Comparison of ENCODE assay signal across 11 cellular contexts in the genomic region with DNA sequence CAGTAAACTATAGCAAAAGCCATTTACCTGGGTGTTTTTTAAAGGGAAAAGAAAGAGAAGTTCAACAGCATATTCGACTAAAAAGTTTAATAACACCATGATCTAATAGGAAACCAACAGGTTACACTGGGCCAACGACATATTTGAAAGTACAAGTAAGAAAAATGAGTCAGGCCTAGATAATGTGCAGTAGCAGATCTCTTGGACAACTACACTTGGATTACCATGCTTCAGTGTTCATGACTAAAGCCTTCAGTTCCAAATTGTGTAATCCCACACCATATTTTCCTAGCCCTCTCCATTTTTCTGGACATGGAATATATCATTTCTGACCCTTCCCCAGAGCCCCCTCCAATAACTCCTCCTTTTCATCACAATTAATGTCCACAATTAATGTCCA. TPM values are rescaled to one million over a fixed set of nuclear protein-coding genes. Genes with fewer than 3 reads are reported as not detected.
A peak's percentile ranks its signal among the peaks of the same experiment; 100 is the strongest.
DNase-seq lines count a peak whose midpoint lies in the region; ATAC-seq, FAIRE-seq and TF ChIP-seq lines count a peak whose summit lies in the region.
"Had no signal": no experiment of that assay in that cellular context is flagged by ENCODE, and none has a peak within 500 bp of the region (broad histone marks: within the 10 kb centered on the region; RNA-seq: fewer than 3 reads in every experiment).

No MANE protein-coding gene starts in this region.

- peak overlapping the region; percentile 24 to 63 for H3K27ac ChIP-seq in thoracic aorta
- H3K27ac ChIP-seq: lower lobe of right lung, vagina had no signal

- no peak for DNase-seq in activated T-cell treated with anti-CD3 and anti-CD28 coated beads, Interleukin-2, amount 50 U/mL, for 72 hours
- DNase-seq in activated T-cell treated with anti-CD3 and anti-CD28 coated beads for 4 hours (no peak), fibroblast of the aortic adventitia (ENCODE audit: low read depth) (peak; percentile 91), thoracic aorta (ENCODE audit: low spot score) (no peak), H7 (no peak), frontal cortex (ENCODE audit: low spot score in 2 of 2) (no peak)
- DNase-seq: lower lobe of right lung, NCI-H1105 treated with DMSO at 0.1 percent for 48 hours had no signal

- no peak overlapping the region for H3K4me3 ChIP-seq in fibroblast of the aortic adventitia (ENCODE audit: low read depth, low read length)
- no peak overlapping the region for H3K4me3 ChIP-seq in thoracic aorta
- no peak overlapping the region for H3K4me3 ChIP-seq in H7 (ENCODE audit: insufficient read depth, low read depth, low read length)
- H3K4me3 ChIP-seq: lower lobe of right lung, vagina had no signal

- no peaks in the 10 kb centered on the region for H3K27me3 ChIP-seq in thoracic aorta (replicated peaks; ENCODE audit: insufficient read depth)
- no peaks in the 10 kb centered on the region for H3K27me3 ChIP-seq in H7 (ENCODE audit: control insufficient read depth, insufficient read depth, low read length)
- H3K27me3 ChIP-seq: vagina had no signal

- no peak for TF ChIP-seq CTCF in fibroblast of the aortic adventitia (IDR thresholded peaks at IDR 0.05; ENCODE audit: insufficient read depth, low read length)
- TF ChIP-seq CTCF in thoracic aorta (IDR thresholded peaks at IDR 0.05), result no peak

- no peaks in the 10 kb centered on the region for H3K9me3 ChIP-seq in thoracic aorta
- H3K9me3 ChIP-seq: lower lobe of right lung, vagina had no signal

- H3K36me3 ChIP-seq in thoracic aorta (no peaks in the 10 kb centered on the region), H7 (replicated peaks; ENCODE audit: control insufficient read depth, insufficient read depth, low read length) (no peaks in the 10 kb centered on the region)
- H3K36me3 ChIP-seq: lower lobe of right lung, vagina had no signal

- H3K27me3 Mint-ChIP-seq in activated T-cell treated with anti-CD3 and anti-CD28 coated beads, Interleukin-2, amount 50 U/mL, for 72 hours (ENCODE audit: low read depth), result no peaks in the 10 kb centered on the region

- no peaks in the 10 kb centered on the region for H3K4me1 Mint-ChIP-seq in activated T-cell treated with anti-CD3 and anti-CD28 coated beads, Interleukin-2, amount 50 U/mL, for 72 hours (ENCODE audit: low read depth)

- no peak for ATAC-seq in activated T-cell treated with anti-CD3 and anti-CD28 coated beads, Interleukin-2, amount 50 U/mL, for 72 hours (replicated peaks in 1 of 2)
- ATAC-seq in SK-N-SH treated with all-trans-retinoic acid at 6 μM for 48 hours, result peak; percentile 86
- ATAC-seq in thoracic aorta (ENCODE audit: insufficient number of reproducible peaks, low FRiP score, low read depth), result peak; percentile 87
- no peak for ATAC-seq in GM21717 (IDR thresholded peaks at IDR 0.05; ENCODE audit: unreplicated experiment)
- ATAC-seq: lower lobe of right lung had no signal

- no peak overlapping the region for H3K4me3 Mint-ChIP-seq in activated T-cell treated with anti-CD3 and anti-CD28 coated beads, Interleukin-2, amount 50 U/mL, for 72 hours

- no peak for FAIRE-seq in frontal cortex (lab: Jason Lieb, UNC)

- peaks cover 11 to 18% of the 10 kb centered on the region in 2 donors for H3K4me1 ChIP-seq in thoracic aorta (ENCODE audit: control insufficient read depth in 1 of 2, low read depth in 2 of 2)
- H3K4me1 ChIP-seq: lower lobe of right lung, vagina had no signal

- H3K27ac Mint-ChIP-seq in activated T-cell treated with anti-CD3 and anti-CD28 coated beads, Interleukin-2, amount 50 U/mL, for 72 hours, result peak overlapping the region; percentile 10

- H3K36me3 Mint-ChIP-seq in activated T-cell treated with anti-CD3 and anti-CD28 coated beads, Interleukin-2, amount 50 U/mL, for 72 hours (ENCODE audit: insufficient read depth in 2 of 2), result peaks cover 0 to 2% of the 10 kb centered on the region in 2 donors

- peaks cover 8% of the 10 kb centered on the region in 2 donors for H3K9me3 Mint-ChIP-seq in activated T-cell treated with anti-CD3 and anti-CD28 coated beads, Interleukin-2, amount 50 U/mL, for 72 hours

TF ChIP-seq in SK-N-SH treated with all-trans-retinoic acid at 6 μM for 48 hours, 23 proteins besides CTCF, POLR2A, EP300 and RAD21:
- TF ChIP-seq TCF4 (CRISPR knock-in tag; IDR thresholded peaks at IDR 0.05; ENCODE audit: borderline replicate concordance) (no peak), ESRRG (CRISPR knock-in tag; IDR thresholded peaks at IDR 0.05) (no peak), TOX (CRISPR knock-in tag; IDR thresholded peaks at IDR 0.05; ENCODE audit: borderline replicate concordance) (no peak), ZNF8 (CRISPR knock-in tag; IDR thresholded peaks at IDR 0.05) (no peak), SNAI2 (CRISPR knock-in tag; IDR thresholded peaks at IDR 0.05) (no peak), GLIS3 (CRISPR knock-in tag; IDR thresholded peaks at IDR 0.05) (no peak), BACH2 (CRISPR knock-in tag; IDR thresholded peaks at IDR 0.05; ENCODE audit: borderline replicate concordance) (no peak), ZC3H10 (CRISPR knock-in tag; IDR thresholded peaks at IDR 0.05) (no peak), ARNTL (CRISPR knock-in tag; IDR thresholded peaks at IDR 0.05; ENCODE audit: borderline replicate concordance, low read depth) (no peak)
- TF ChIP-seq, protein P1, sequence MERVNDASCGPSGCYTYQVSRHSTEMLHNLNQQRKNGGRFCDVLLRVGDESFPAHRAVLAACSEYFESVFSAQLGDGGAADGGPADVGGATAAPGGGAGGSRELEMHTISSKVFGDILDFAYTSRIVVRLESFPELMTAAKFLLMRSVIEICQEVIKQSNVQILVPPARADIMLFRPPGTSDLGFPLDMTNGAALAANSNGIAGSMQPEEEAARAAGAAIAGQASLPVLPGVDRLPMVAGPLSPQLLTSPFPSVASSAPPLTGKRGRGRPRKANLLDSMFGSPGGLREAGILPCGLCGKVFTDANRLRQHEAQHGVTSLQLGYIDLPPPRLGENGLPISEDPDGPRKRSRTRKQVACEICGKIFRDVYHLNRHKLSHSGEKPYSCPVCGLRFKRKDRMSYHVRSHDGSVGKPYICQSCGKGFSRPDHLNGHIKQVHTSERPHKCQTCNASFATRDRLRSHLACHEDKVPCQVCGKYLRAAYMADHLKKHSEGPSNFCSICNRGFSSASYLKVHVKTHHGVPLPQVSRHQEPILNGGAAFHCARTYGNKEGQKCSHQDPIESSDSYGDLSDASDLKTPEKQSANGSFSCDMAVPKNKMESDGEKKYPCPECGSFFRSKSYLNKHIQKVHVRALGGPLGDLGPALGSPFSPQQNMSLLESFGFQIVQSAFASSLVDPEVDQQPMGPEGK (CRISPR knock-in tag; IDR thresholded peaks at IDR 0.05; ENCODE audit: borderline replicate concordance), result no peak
TF ChIP-seq in SK-N-SH treated with all-trans-retinoic acid at 6 μM for 48 hours: peak in this region for 0.

RNA-seq across cellular contexts. Expression of gene FIGN, which starts 39.1 kb away (rescaled TPM):
- not detected for total RNA-seq in activated T-cell treated with anti-CD3 and anti-CD28 coated beads, Interleukin-2, amount 50 U/mL, for 72 hours
- total RNA-seq in fibroblast of the aortic adventitia (ENCODE audit: low replicate concordance) (2.5 and 4.1 TPM in 2 replicates), thoracic aorta (10 to 100 TPM; 10.8 to 21.2 TPM), frontal cortex (1.2 TPM)
- total RNA-seq in H7 (2014; rRNA removed; shearing (Covaris generic)), result 6.5 and 8.7 TPM in 2 replicates

Comparison
In these comparisons a context has a peak if more than half of its experiments do, and no peak if none do; other contexts are left out.
1. ATAC-seq: peak in SK-N-SH treated with all-trans-retinoic acid at 6 μM for 48 hours (single experiment) and thoracic aorta (single experiment); none in activated T-cell treated with anti-CD3 and anti-CD28 coated beads, Interleukin-2, amount 50 U/mL, for 72 hours (0 of 2) and GM21717 (single experiment).